9 cellular contexts compared by ENCODE assay signal in genomic region chr2:196167666-196168065, GRCh38. TPM values are rescaled to one million over a fixed set of nuclear protein-coding genes. Genes with fewer than 3 reads are reported as not detected.
DNase-seq lines count a peak whose midpoint lies in the region; ATAC-seq and TF ChIP-seq lines count a peak whose summit lies in the region.
"Had no signal": no experiment of that assay in that cellular context is flagged by ENCODE, and none has a peak within 500 bp of the region (broad histone marks: within the 10 kb centered on the region; RNA-seq: fewer than 3 reads in every experiment).

No MANE protein-coding gene starts in this region.

- peak overlapping the region; percentile 78 for H3K27ac Mint-ChIP-seq in Calu3 (ENCODE audit: unreplicated experiment)
- H3K27ac Mint-ChIP-seq in natural killer cell, result peak overlapping the region; percentile 78 to 95

- H4K20me1 ChIP-seq in Karpas-422 (ENCODE audit: insufficient read depth, low read depth, low read length), result peaks cover 64% of the 10 kb centered on the region

- ATAC-seq in natural killer cell (no peak), GM21515 (IDR thresholded peaks at IDR 0.05; ENCODE audit: unreplicated experiment) (no peak), GM19467 (IDR thresholded peaks at IDR 0.05; ENCODE audit: unreplicated experiment) (no peak)

- H3K79me2 ChIP-seq in Karpas-422 (ENCODE audit: low read length), result peaks cover 96% of the 10 kb centered on the region

- H3K4me3 ChIP-seq in Karpas-422 (ENCODE audit: low read length), result peak overlapping the region; percentile 91
- H3K4me3 ChIP-seq in brain microvascular endothelial cell (ENCODE audit: low read depth, low read length), result peak overlapping the region; percentile 3

- H3K9me3 Mint-ChIP-seq in Calu3 (ENCODE audit: low read depth, unreplicated experiment) (no peaks in the 10 kb centered on the region), natural killer cell (no peaks in the 10 kb centered on the region)

- peak overlapping the region; percentile 82 for H3K4me3 Mint-ChIP-seq in Calu3 (ENCODE audit: low read depth, unreplicated experiment)
- peak overlapping the region; percentile 96 for H3K4me3 Mint-ChIP-seq in natural killer cell

- H3K9me2 ChIP-seq in Karpas-422 (replicated peaks; ENCODE audit: insufficient read depth, low read length), result no peaks in the 10 kb centered on the region

- intact Hi-C loops in Calu3 (cut with micrococcal nuclease; ENCODE audit: unreplicated experiment) (loop anchor here (2.0 to 5.0 kb wide), 3 partner anchors 65 to 125 kb away; no protein-coding TSS in a partner anchor), natural killer cell (cut with micrococcal nuclease) (loop anchor here (2.0 to 10.0 kb wide), 6 partner anchors 15 to 633 kb away; no protein-coding TSS in a partner anchor)

- peaks cover 73% of the 10 kb centered on the region for H3K4me1 ChIP-seq in Karpas-422 (ENCODE audit: low read length)

- BruUV-seq in Calu3 (replicated peaks; lab: Mats Ljungman, UMichigan), result no TSS peak

- H2AFZ ChIP-seq in Karpas-422 (ENCODE audit: low read length), result no peak overlapping the region

- H3K36me3 ChIP-seq in Karpas-422 (ENCODE audit: insufficient read depth, low read length), result peaks cover 80% of the 10 kb centered on the region
- H3K36me3 ChIP-seq in brain microvascular endothelial cell (replicated peaks), result peaks cover 7% of the 10 kb centered on the region

- H3K27ac ChIP-seq in Karpas-422 (ENCODE audit: low read length), result peak overlapping the region; percentile 88
- H3K27ac ChIP-seq in brain microvascular endothelial cell, result peak overlapping the region; percentile 83

- H3K27me3 Mint-ChIP-seq in Calu3 (ENCODE audit: unreplicated experiment) (no peaks in the 10 kb centered on the region), natural killer cell (ENCODE audit: low read depth in 2 of 2) (no peaks in the 10 kb centered on the region)

- no peaks in the 10 kb centered on the region for H3K9me3 ChIP-seq in Karpas-422 (ENCODE audit: low read length)

- TF ChIP-seq CTCF in Calu3 (IDR thresholded peaks at IDR 0.05; ENCODE audit: unreplicated experiment), result no peak
- TF ChIP-seq CTCF in brain microvascular endothelial cell (IDR thresholded peaks at IDR 0.05; ENCODE audit: low read depth, low read length, missing control alignments), result no peak
- no peak for TF ChIP-seq CTCF in natural killer cell (IDR thresholded peaks at IDR 0.05)

- H3K4me2 ChIP-seq in Karpas-422 (ENCODE audit: low read depth, low read length, poor library complexity, severe bottlenecking), result peak overlapping the region; percentile 76

- in situ Hi-C loops in brain microvascular endothelial cell (cut with HindIII; ENCODE audit: low pct_ligation_motif_present, low sequenced_read_pairs), result no loop called here

- H3K27me3 ChIP-seq in Karpas-422 (ENCODE audit: low read length) (no peaks in the 10 kb centered on the region), brain microvascular endothelial cell (replicated peaks) (no peaks in the 10 kb centered on the region)

- H3K9ac ChIP-seq in Karpas-422 (ENCODE audit: low read length), result peak overlapping the region; percentile 97

- CTCF ChIA-PET in Calu3 (lab: Charles Lee), result interaction anchor here (0.7 to 1.1 kb wide), 2 partner anchors 90 to 286 kb away, joined by 3 read pairs; no protein-coding TSS in a partner anchor

- DNase-seq in Calu3, result no peak
- no peak for DNase-seq in Karpas-422
- DNase-seq in brain microvascular endothelial cell, result no peak
- DNase-seq in natural killer cell, result no peak
- no peak for DNase-seq in NK-92 treated with Interleukin-12 subunit alpha and Interleukin-12 subunit beta, amount 100 ng/mL, for 24 hours (lab: John Stamatoyannopoulos, UW)
- no peak for DNase-seq in stimulated activated naive CD4-positive, alpha-beta T cell treated with Interleukin-2 at 50 U/mL for 16 hours (lab: John Stamatoyannopoulos, UW)
- DNase-seq: NCI-H2171 had no signal

- H3K36me3 Mint-ChIP-seq in Calu3 (ENCODE audit: insufficient read depth, unreplicated experiment) (peaks cover 44% of the 10 kb centered on the region), natural killer cell (peaks cover 8% of the 10 kb centered on the region)

- peaks cover 43% of the 10 kb centered on the region for H3K4me1 Mint-ChIP-seq in Calu3 (ENCODE audit: low read depth, unreplicated experiment)
- H3K4me1 Mint-ChIP-seq in natural killer cell, result peaks cover 61 to 66% of the 10 kb centered on the region in 2 donors

RNA-seq across cellular contexts. Expression of gene STK17B, which starts 3.7 kb away (rescaled TPM):
- total RNA-seq in Calu3 (2022) (32.3 and 38.5 TPM in 2 replicates), natural killer cell (100 to 1,000 TPM; 295 to 390 (median 380) TPM)
- 224 and 353 TPM in 2 replicates for total RNA-seq in Karpas-422 (2014; rRNA removed; shearing (Covaris generic); ENCODE audit: low replicate concordance)
